In genomic region chr1:229945795-229946194, GRCh38 we compare ENCODE assay signal across 7 cellular contexts.
"Had no signal": no experiment of that assay in that cellular context is flagged by ENCODE, and none has a peak within 500 bp of the region (broad histone marks: within the 10 kb centered on the region; RNA-seq: fewer than 3 reads in every experiment).

No MANE protein-coding gene starts in this region.

- DNase-seq: IMR-90, KBM-7, KG1 had no signal

- H3K4me3 ChIP-seq: K562 had no signal

- ATAC-seq: HepG2, K562 had no signal

- H3K4me2 ChIP-seq: KMS-11 had no signal

- H3K27ac ChIP-seq: HL-60, KMS-11 had no signal
